1 cellular context compared by ENCODE assay signal in the genomic region with DNA sequence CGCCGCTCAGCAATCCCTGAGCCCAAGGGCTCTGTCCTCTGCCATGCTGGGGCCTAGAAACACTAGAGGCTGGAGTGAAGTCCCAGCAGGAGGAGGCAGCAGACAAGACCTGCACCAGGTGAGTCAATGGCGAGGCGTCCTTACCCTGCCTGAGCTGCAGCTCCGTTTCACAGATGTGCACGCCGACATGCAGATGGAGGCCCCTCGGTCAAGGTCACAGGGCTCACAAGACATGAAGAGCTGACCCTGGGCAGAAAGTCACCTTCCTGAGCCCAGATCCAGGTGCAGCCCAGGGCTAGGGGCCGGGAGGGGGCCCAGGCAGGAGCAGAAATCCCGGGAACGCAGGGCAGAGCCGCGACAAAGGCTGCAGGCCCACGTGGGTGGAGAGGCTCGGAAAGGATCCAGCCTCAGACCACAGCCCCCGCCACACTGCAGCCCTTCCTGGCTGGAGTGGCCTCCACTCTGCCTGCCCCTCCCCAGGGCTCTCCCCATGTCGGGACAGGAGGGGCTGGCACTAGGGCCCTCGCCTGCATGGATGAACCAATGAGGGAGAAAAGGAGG.
TF ChIP-seq lines count a peak whose summit lies in the region.

No MANE protein-coding gene starts in this region.

TF ChIP-seq in H1, 55 proteins besides CTCF, POLR2A, EP300 and RAD21:
- TF ChIP-seq NRF1 (IDR thresholded peaks at IDR 0.05; ENCODE audit: low read depth, low read length) (no peak), JUND (IDR thresholded peaks at IDR 0.05; ENCODE audit: low read length) (no peak), GTF2F1 (IDR thresholded peaks at IDR 0.05; ENCODE audit: borderline replicate concordance, low read depth, low read length) (no peak), HDAC2 (IDR thresholded peaks at IDR 0.05; ENCODE audit: borderline replicate concordance in 1 of 2, low read depth in 2 of 2, low read length in 2 of 2) (no peak), SAP30 (IDR thresholded peaks at IDR 0.05; ENCODE audit: insufficient read depth, insufficient replicate concordance, low read length) (no peak), CBX8 (IDR thresholded peaks at IDR 0.05; ENCODE audit: borderline replicate concordance, low read depth, low read length) (no peak), RFX5 (IDR thresholded peaks at IDR 0.05; ENCODE audit: borderline replicate concordance, low read depth, low read length) (no peak), USF2 (IDR thresholded peaks at IDR 0.05; ENCODE audit: low read length) (no peak), BRCA1 (IDR thresholded peaks at IDR 0.05; ENCODE audit: low read depth, low read length) (no peak)
